In the genomic region with DNA sequence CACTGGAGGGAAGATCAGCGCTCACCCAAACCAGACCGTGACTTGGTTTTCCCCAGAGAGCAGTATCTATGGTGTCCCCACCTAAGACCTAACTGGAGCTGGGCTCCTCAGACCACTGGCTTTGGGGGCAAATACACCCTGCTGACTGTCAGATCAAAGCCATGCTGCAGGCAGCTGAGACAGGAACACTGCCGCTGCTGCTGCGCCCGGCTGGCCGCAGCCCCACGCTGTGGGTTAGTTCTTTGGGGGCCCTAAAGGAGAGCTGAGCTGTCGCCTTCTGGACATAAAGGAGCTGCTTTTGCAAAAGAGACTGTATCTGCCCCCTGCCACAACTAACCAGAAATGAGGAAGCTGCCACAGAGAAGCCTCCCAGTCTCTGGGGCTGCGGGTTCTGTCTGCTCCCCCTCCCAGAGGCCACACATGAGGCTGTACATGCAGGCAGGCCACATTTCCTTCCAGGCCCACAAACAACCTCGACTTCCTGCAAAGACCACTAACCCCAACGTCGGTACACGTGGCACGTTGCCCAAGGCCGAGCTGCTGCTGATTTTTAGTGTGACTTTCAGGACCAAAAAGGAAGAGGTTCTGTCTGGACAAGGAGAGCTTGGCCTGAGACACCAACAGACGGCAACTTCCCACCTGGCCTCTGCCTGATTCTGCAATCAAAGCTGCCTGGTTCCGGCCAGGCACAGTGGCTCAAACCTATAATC, we compare ENCODE assay signal across 7 cellular contexts. TPM values are rescaled to one million over a fixed set of nuclear protein-coding genes. Genes with fewer than 3 reads are reported as not detected.
DNase-seq lines count a peak whose midpoint lies in the region; ATAC-seq lines count a peak whose summit lies in the region.

No MANE protein-coding gene starts in this region.

- peak overlapping the region; percentile 70 for H3K27ac Mint-ChIP-seq in activated CD4-positive, alpha-beta T cell treated with anti-CD3 and anti-CD28 coated beads, Interleukin-2, amount 10 ng/mL, durations not matched to agents 24 days and 14 days

- no peaks in the 10 kb centered on the region for H3K9me3 Mint-ChIP-seq in activated CD4-positive, alpha-beta T cell treated with anti-CD3 and anti-CD28 coated beads, Interleukin-2, amount 10 ng/mL, durations not matched to agents 24 days and 14 days

- peak; percentile 89 for DNase-seq in activated CD4-positive, alpha-beta T cell treated with anti-CD3 and anti-CD28 coated beads, Interleukin-2, amount 10 ng/mL, durations not matched to agents 24 days and 14 days
- peak; percentile 67 for DNase-seq in retina
- DNase-seq in NCI-H510A (lab: John Stamatoyannopoulos, UW), result no peak
- no peak for DNase-seq in NCI-H526 treated with DMSO at 0.1 percent for 48 hours (lab: John Stamatoyannopoulos, UW)

- no peaks in the 10 kb centered on the region for H3K9me3 ChIP-seq in esophagus (ENCODE audit: control insufficient read depth in 2 of 2, insufficient read depth in 1 of 2, low read depth in 1 of 2, low read length in 1 of 2)

- peaks cover 38% of the 10 kb centered on the region for H3K4me1 Mint-ChIP-seq in activated CD4-positive, alpha-beta T cell treated with anti-CD3 and anti-CD28 coated beads, Interleukin-2, amount 10 ng/mL, durations not matched to agents 24 days and 14 days

- H3K27ac ChIP-seq in esophagus (ENCODE audit: low read depth in 2 of 2, low read length in 1 of 2), result peak overlapping the region; percentile 8 to 20

- peaks cover 0 to 2% of the 10 kb centered on the region in 2 donors for H3K4me1 ChIP-seq in esophagus (ENCODE audit: control insufficient read depth in 2 of 2, insufficient read depth in 2 of 2, low read length in 1 of 2)

- no peak overlapping the region for H3K4me3 ChIP-seq in esophagus (ENCODE audit: low read depth in 1 of 2, low read length in 2 of 2)

- H3K4me3 Mint-ChIP-seq in activated CD4-positive, alpha-beta T cell treated with anti-CD3 and anti-CD28 coated beads, Interleukin-2, amount 10 ng/mL, durations not matched to agents 24 days and 14 days, result peak overlapping the region; percentile 19

- H3K27me3 Mint-ChIP-seq in activated CD4-positive, alpha-beta T cell treated with anti-CD3 and anti-CD28 coated beads, Interleukin-2, amount 10 ng/mL, durations not matched to agents 24 days and 14 days, result peaks cover 1% of the 10 kb centered on the region

- 43 to 48% methylated on average over 17 of the region's 17 CpGs for WGBS in esophagus, 2 donors

- ATAC-seq in GM19043 (IDR thresholded peaks at IDR 0.05; ENCODE audit: low read depth, unreplicated experiment), result peak; percentile 50
- ATAC-seq in HG03280 (IDR thresholded peaks at IDR 0.05; ENCODE audit: unreplicated experiment), result peak; percentile 44

- intact Hi-C loops in activated CD4-positive, alpha-beta T cell treated with anti-CD3 and anti-CD28 coated beads, Interleukin-2, amount 10 ng/mL, durations not matched to agents 24 days and 14 days (cut with micrococcal nuclease), result no loop called here

- H3K27me3 ChIP-seq in esophagus (ENCODE audit: control insufficient read depth in 1 of 2, insufficient read depth in 2 of 2, low read length in 2 of 2), result no peaks in the 10 kb centered on the region

- H3K36me3 Mint-ChIP-seq in activated CD4-positive, alpha-beta T cell treated with anti-CD3 and anti-CD28 coated beads, Interleukin-2, amount 10 ng/mL, durations not matched to agents 24 days and 14 days (ENCODE audit: low read depth), result no peaks in the 10 kb centered on the region

- H3K36me3 ChIP-seq in esophagus (ENCODE audit: control insufficient read depth in 2 of 2, insufficient read depth in 2 of 2, low read length in 1 of 2), result no peaks in the 10 kb centered on the region

RNA-seq across cellular contexts. Expression of gene ABR, which starts 18.2 kb away (rescaled TPM):
- 58.9 and 66.4 TPM in 2 replicates for total RNA-seq in activated CD4-positive, alpha-beta T cell treated with anti-CD3 and anti-CD28 coated beads, Interleukin-2, amount 10 ng/mL, durations not matched to agents 24 days and 14 days
- 10 to 100 TPM; 48.6 to 57.7 TPM for polyA plus RNA-seq in esophagus

Comparison
In these comparisons a context has a peak if more than half of its experiments do, and no peak if none do; other contexts are left out.
1. DNase-seq: peak in activated CD4-positive, alpha-beta T cell treated with anti-CD3 and anti-CD28 coated beads, Interleukin-2, amount 10 ng/mL, durations not matched to agents 24 days and 14 days (single experiment) and retina (single experiment); none in NCI-H510A (single experiment) and NCI-H526 treated with DMSO at 0.1 percent for 48 hours (single experiment).